In the genomic region with DNA sequence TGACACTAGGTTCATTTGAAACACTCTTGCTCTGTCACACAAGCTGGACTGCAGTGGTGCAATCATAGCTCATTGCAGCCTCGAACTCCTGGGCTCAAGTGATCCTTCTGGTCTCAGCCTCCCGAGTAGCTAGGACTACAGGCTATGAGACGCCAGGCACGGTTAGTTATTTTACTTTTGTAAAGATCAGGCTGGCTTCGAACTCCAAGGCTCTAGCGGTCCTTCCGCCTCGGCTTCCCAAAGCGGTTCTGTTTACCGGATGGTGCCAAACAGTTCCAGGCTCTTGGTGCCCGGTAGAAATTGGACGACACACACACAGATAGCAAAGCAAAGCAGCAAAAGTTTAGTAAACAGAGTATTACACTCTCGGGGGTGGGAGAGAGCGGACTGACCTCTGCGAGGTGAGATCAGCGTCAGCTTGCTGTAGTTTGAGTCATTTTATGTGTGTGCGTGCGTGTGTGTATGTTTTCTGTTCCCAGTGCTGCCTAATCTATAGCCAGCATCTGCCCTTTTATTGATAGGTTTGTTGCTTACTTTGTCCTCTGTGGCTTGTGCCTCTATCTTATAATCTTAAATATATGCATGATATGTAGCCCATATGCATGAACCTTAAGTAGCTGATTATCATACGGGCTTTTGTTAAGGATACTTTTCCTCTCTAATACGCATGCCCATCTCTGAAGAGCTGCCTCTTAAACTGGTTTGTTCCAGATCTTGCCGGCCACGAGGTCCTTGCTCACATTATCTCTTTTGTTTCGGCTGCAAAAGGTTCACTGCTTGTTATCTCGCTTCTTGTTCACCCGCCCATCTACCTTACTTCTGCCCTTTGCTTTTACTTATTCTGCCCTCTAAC, we compare ENCODE assay signal across 8 cellular contexts.
DNase-seq lines count a peak whose midpoint lies in the region; ATAC-seq and TF ChIP-seq lines count a peak whose summit lies in the region.

No MANE protein-coding gene starts in this region.

- H3K36me3 Mint-ChIP-seq in activated CD4-positive, alpha-beta memory T cell treated with anti-CD3 and anti-CD28 coated beads, Interleukin-2, amount 10 ng/mL, durations not matched to agents 7 days and 5 days (ENCODE audit: low read depth): peaks cover 20% of the 10 kb centered on the region

- H3K27me3 Mint-ChIP-seq in activated CD4-positive, alpha-beta memory T cell treated with anti-CD3 and anti-CD28 coated beads, Interleukin-2, amount 10 ng/mL, durations not matched to agents 7 days and 5 days: no peaks in the 10 kb centered on the region

- no peaks in the 10 kb centered on the region for H3K27me3 ChIP-seq in BE2C
- H3K27me3 ChIP-seq in mononuclear cell (ENCODE audit: insufficient read depth, low read length): no peaks in the 10 kb centered on the region

- H3K36me3 ChIP-seq in BE2C: 0 out of 2 replicates have a peak, but pooled peaks cover 2% of the 10 kb centered on the region

- H3K4me1 Mint-ChIP-seq in activated CD4-positive, alpha-beta memory T cell treated with anti-CD3 and anti-CD28 coated beads, Interleukin-2, amount 10 ng/mL, durations not matched to agents 7 days and 5 days: peaks cover 35% of the 10 kb centered on the region

- CTCF ChIA-PET in activated CD4-positive, alpha-beta memory T cell treated with anti-CD3 and anti-CD28 coated beads, Interleukin-2, amount 10 ng/mL, durations not matched to agents 7 days and 5 days (lab: Charles Lee): interaction anchor here (0.8 to 9.8 kb wide), 9 partner anchors 13 to 1602 kb away, joined by 3 to 166 read pairs (median 15); a partner anchor contains a TSS

- no peak overlapping the region for H3K4me3 Mint-ChIP-seq in activated CD4-positive, alpha-beta memory T cell treated with anti-CD3 and anti-CD28 coated beads, Interleukin-2, amount 10 ng/mL, durations not matched to agents 7 days and 5 days

- peak overlapping the region; percentile 57 for H3K27ac ChIP-seq in temporal lobe (ENCODE audit: low read depth, low read length)

- TF ChIP-seq CTCF in BE2C (IDR thresholded peaks at IDR 0.05; ENCODE audit: low read depth, low read length): no peak
- TF ChIP-seq CTCF in epithelial cell of proximal tubule (conservative IDR thresholded peaks at IDR 0.05; ENCODE audit: low read depth, low read length): no peak

- H3K9me3 ChIP-seq in BE2C (no peaks in the 10 kb centered on the region), mononuclear cell (ENCODE audit: low read depth, low read length) (no peaks in the 10 kb centered on the region)

- H3K27ac Mint-ChIP-seq in activated CD4-positive, alpha-beta memory T cell treated with anti-CD3 and anti-CD28 coated beads, Interleukin-2, amount 10 ng/mL, durations not matched to agents 7 days and 5 days: no peak overlapping the region

- no peaks in the 10 kb centered on the region for H3K9me3 Mint-ChIP-seq in activated CD4-positive, alpha-beta memory T cell treated with anti-CD3 and anti-CD28 coated beads, Interleukin-2, amount 10 ng/mL, durations not matched to agents 7 days and 5 days

- peak; percentile 36 for ATAC-seq in GM18909 (IDR thresholded peaks at IDR 0.05; ENCODE audit: poor library complexity, unreplicated experiment)

- DNase-seq in BE2C: peak; percentile 78
- peak; percentile 72 for DNase-seq in HS-27A (ENCODE audit: low read depth)
- DNase-seq in NCI-H82 (lab: John Stamatoyannopoulos, UW): peak; percentile 94
- DNase-seq in activated CD4-positive, alpha-beta memory T cell treated with anti-CD3 and anti-CD28 coated beads, Interleukin-2, amount 10 ng/mL, durations not matched to agents 7 days and 5 days: peak; percentile 77
- DNase-seq in epithelial cell of proximal tubule (ENCODE audit: low read depth): peak; percentile 71

- H3K4me1 ChIP-seq in BE2C: no peaks in the 10 kb centered on the region; the same call in 1 of the 2 replicates
- peaks cover 33% of the 10 kb centered on the region for H3K4me1 ChIP-seq in mononuclear cell (ENCODE audit: insufficient read depth, low read length)

- POLR2A ChIA-PET in activated CD4-positive, alpha-beta memory T cell treated with anti-CD3 and anti-CD28 coated beads, Interleukin-2, amount 10 ng/mL, durations not matched to agents 7 days and 5 days (lab: Charles Lee): interaction anchor here (0.8 to 11.8 kb wide), 51 partner anchors 8 to 1820 kb away, joined by 3 to 2396 read pairs (median 9); a partner anchor contains a TSS

- peak overlapping the region; percentile 97 for H3K4me3 ChIP-seq in BE2C (ENCODE audit: low read depth, low read length)
- peak overlapping the region; percentile 69 for H3K4me3 ChIP-seq in epithelial cell of proximal tubule (ENCODE audit: low read depth, low read length)
- peak overlapping the region; percentile 71 for H3K4me3 ChIP-seq in mononuclear cell (ENCODE audit: low read length)

Comparison
In these comparisons a context has a peak if more than half of its experiments do, and no peak if none do; other contexts are left out.
1. Peak in every context shown above with its lines: DNase-seq, ATAC-seq, H3K4me3 ChIP-seq and H3K27ac ChIP-seq.